Comparison of ENCODE assay signal across 9 cellular contexts in the genomic region with DNA sequence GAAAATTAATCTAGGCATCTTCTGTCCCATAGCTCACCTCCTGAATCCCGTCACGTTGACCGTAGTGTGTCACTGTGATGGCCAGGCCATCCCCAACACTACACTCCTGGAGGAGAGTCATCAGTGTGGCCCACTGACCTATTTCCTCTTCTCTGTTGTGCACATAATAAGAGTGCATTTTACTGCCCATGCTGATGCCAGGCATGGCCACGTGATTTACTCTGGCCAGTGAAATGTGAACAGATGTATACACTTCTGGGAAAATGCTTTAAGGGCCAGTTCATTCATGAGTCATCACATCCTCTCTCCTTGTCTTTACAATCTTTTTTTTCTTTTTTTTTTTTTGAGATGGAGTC.
A peak's percentile ranks its signal among the peaks of the same experiment; 100 is the strongest.
DNase-seq lines count a peak whose midpoint lies in the region; ATAC-seq and TF ChIP-seq lines count a peak whose summit lies in the region.
"Had no signal": no experiment of that assay in that cellular context is flagged by ENCODE, and none has a peak within 500 bp of the region (broad histone marks: within the 10 kb centered on the region; RNA-seq: fewer than 3 reads in every experiment).

No MANE protein-coding gene starts in this region.

- H3K4me1 Mint-ChIP-seq in activated T-helper 17 cell treated with anti-CD3 and anti-CD28 coated beads, Interleukin-2, amount 50 U/mL, for 72 hours = peaks cover 5% of the 10 kb centered on the region

- no peaks in the 10 kb centered on the region for H3K27me3 ChIP-seq in left lung

- H3K27ac ChIP-seq in left lung = peak overlapping the region in 1 of 2 donors; percentile 64

- peak; percentile 49 for ATAC-seq in HG03442 (IDR thresholded peaks at IDR 0.05; ENCODE audit: unreplicated experiment)
- peak; percentile 79 for ATAC-seq in activated T-helper 17 cell treated with anti-CD3 and anti-CD28 coated beads, Interleukin-2, amount 50 U/mL, for 72 hours (replicated peaks)
- peak; percentile 71 for ATAC-seq in left lung
- no peak for ATAC-seq in HG03159 (IDR thresholded peaks at IDR 0.05; ENCODE audit: unreplicated experiment)
- ATAC-seq in GM19328 (IDR thresholded peaks at IDR 0.05; ENCODE audit: unreplicated experiment) = no peak

- no peaks in the 10 kb centered on the region for H3K36me3 ChIP-seq in left lung

- H3K27me3 Mint-ChIP-seq in activated T-helper 17 cell treated with anti-CD3 and anti-CD28 coated beads, Interleukin-2, amount 50 U/mL, for 72 hours = peaks cover 3% of the 10 kb centered on the region
- H3K27me3 Mint-ChIP-seq: activated naive CD4-positive, alpha-beta T cell treated with anti-CD3 and anti-CD28 coated beads, Interleukin-2, amount 10 ng/mL, durations not matched to agents 7 days and 5 days had no signal

- no peaks in the 10 kb centered on the region for H3K9me3 ChIP-seq in left lung

- TF ChIP-seq CTCF in left lung (IDR thresholded peaks at IDR 0.05) = no peak

- H3K4me3 ChIP-seq in left lung = no peak overlapping the region

- H3K9me3 Mint-ChIP-seq in activated T-helper 17 cell treated with anti-CD3 and anti-CD28 coated beads, Interleukin-2, amount 50 U/mL, for 72 hours = no peaks in the 10 kb centered on the region
- H3K9me3 Mint-ChIP-seq: activated naive CD4-positive, alpha-beta T cell treated with anti-CD3 and anti-CD28 coated beads, Interleukin-2, amount 10 ng/mL, durations not matched to agents 7 days and 5 days had no signal

- no peaks in the 10 kb centered on the region for H3K36me3 Mint-ChIP-seq in activated T-helper 17 cell treated with anti-CD3 and anti-CD28 coated beads, Interleukin-2, amount 50 U/mL, for 72 hours (ENCODE audit: low read depth)
- H3K36me3 Mint-ChIP-seq: activated naive CD4-positive, alpha-beta T cell treated with anti-CD3 and anti-CD28 coated beads, Interleukin-2, amount 10 ng/mL, durations not matched to agents 7 days and 5 days had no signal

- intact Hi-C loops in left lung (cut with DNase I) = no loop called here

- no peak overlapping the region for H3K4me3 Mint-ChIP-seq in activated T-helper 17 cell treated with anti-CD3 and anti-CD28 coated beads, Interleukin-2, amount 50 U/mL, for 72 hours
- H3K4me3 Mint-ChIP-seq: activated naive CD4-positive, alpha-beta T cell treated with anti-CD3 and anti-CD28 coated beads, Interleukin-2, amount 10 ng/mL, durations not matched to agents 7 days and 5 days had no signal

- DNase-seq in CMK (ENCODE audit: low read depth) = peak; percentile 14
- peak in 1 of 2 donors; percentile 40 for DNase-seq in left lung
- DNase-seq in NCI-H1417 (lab: John Stamatoyannopoulos, UW) = no peak
- no peak for DNase-seq in SKM-1 (lab: John Stamatoyannopoulos, UW; ENCODE audit: unreplicated experiment)
- DNase-seq: activated naive CD4-positive, alpha-beta T cell treated with anti-CD3 and anti-CD28 coated beads, Interleukin-2, amount 10 ng/mL, durations not matched to agents 7 days and 5 days had no signal

- peaks cover 0 to 12% of the 10 kb centered on the region in 2 donors for H3K4me1 ChIP-seq in left lung

- H3K27ac Mint-ChIP-seq in activated T-helper 17 cell treated with anti-CD3 and anti-CD28 coated beads, Interleukin-2, amount 50 U/mL, for 72 hours = peak overlapping the region; percentile 57

Comparison
In these comparisons a context has a peak if more than half of its experiments do, and no peak if none do; other contexts are left out.
1. ATAC-seq: peak in HG03442 (single experiment), activated T-helper 17 cell treated with anti-CD3 and anti-CD28 coated beads, Interleukin-2, amount 50 U/mL, for 72 hours (single experiment) and left lung (single experiment); none in HG03159 (single experiment) and GM19328 (single experiment).